In the genomic region with DNA sequence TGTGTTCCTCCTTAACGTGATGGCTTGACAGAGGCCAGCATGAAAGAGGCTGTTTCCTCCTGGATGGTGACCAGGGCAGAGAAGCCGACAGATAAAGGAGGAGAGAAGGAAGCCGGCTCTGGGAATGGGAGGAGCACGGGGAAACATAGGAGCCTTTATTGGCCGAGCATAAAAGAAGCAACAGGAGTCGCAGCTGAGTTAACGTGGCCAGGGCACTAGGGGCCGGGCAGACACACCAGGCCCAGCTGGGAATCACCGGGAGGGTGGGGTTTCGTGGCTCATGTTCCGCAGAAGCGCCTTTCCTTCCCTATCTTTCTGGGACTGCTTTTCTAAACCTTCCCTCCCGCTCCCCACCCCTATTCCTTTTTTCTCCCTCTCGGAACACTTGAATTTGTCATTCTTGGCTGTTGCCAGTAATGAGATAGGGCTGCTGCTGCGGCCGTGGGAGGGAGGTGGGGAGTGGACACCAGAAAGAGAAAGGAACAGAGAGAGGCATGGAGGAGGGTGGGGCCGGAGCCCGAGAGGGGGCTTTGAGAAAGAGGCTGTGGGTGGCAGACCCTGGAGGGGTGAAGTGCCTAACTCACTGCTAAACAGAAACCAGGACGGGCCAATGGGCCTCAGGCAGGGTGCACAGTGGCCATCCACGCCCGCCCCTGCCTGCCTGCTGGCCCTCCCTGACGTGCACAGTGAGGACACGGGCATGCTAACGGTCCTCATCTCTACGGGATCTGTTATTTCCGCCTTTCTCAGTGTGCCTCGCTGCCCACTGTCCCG, we compare ENCODE assay signal across 9 cellular contexts.
DNase-seq lines count a peak whose midpoint lies in the region; ATAC-seq and TF ChIP-seq lines count a peak whose summit lies in the region.
"Had no signal": no experiment of that assay in that cellular context is flagged by ENCODE, and none has a peak within 500 bp of the region (broad histone marks: within the 10 kb centered on the region; RNA-seq: fewer than 3 reads in every experiment).

No MANE protein-coding gene starts in this region.

- TF ChIP-seq CTCF in VCaP (conservative IDR thresholded peaks at IDR 0.05) (no peak), psoas muscle (IDR thresholded peaks at IDR 0.05) (no peak)

- H3K27me3 Mint-ChIP-seq in activated CD4-positive, alpha-beta T cell treated with anti-CD3 and anti-CD28 coated beads, Interleukin-2, amount 10 ng/mL, durations not matched to agents 24 days and 14 days: peaks cover 4% of the 10 kb centered on the region

- H3K27ac ChIP-seq in VCaP (peak overlapping the region; percentile 24; the same call in 1 of the 2 replicates), psoas muscle (no peak overlapping the region)

- H3K36me3 ChIP-seq in psoas muscle (ENCODE audit: insufficient read depth in 1 of 2, low read depth in 1 of 2): no peaks in the 10 kb centered on the region

- peaks cover under 1% of the 10 kb centered on the region for H3K4me1 ChIP-seq in psoas muscle

- no peaks in the 10 kb centered on the region for H3K4me1 Mint-ChIP-seq in activated CD4-positive, alpha-beta T cell treated with anti-CD3 and anti-CD28 coated beads, Interleukin-2, amount 10 ng/mL, durations not matched to agents 24 days and 14 days

- no peaks in the 10 kb centered on the region for H3K36me3 Mint-ChIP-seq in activated CD4-positive, alpha-beta T cell treated with anti-CD3 and anti-CD28 coated beads, Interleukin-2, amount 10 ng/mL, durations not matched to agents 24 days and 14 days (ENCODE audit: low read depth)

- WGBS in psoas muscle, 3 donors: 71 to 76% (median 75%) methylated on average over 28 of the region's 28 CpGs

- no peaks in the 10 kb centered on the region for H3K9me3 Mint-ChIP-seq in activated CD4-positive, alpha-beta T cell treated with anti-CD3 and anti-CD28 coated beads, Interleukin-2, amount 10 ng/mL, durations not matched to agents 24 days and 14 days

- DNase-seq in ELF-1 (ENCODE audit: low read depth, low spot score) (peak; percentile 79), left cardiac atrium (peak; percentile 67), psoas muscle (peak in 1 of 2 donors; percentile 37), GM19240 (ENCODE audit: insufficient read length, low spot score) (no peak)
- no peak for DNase-seq in activated CD4-positive, alpha-beta T cell treated with anti-CD3 and anti-CD28 coated beads, Interleukin-2, amount 10 ng/mL, durations not matched to agents 24 days and 14 days
- DNase-seq: activated CD4-positive, alpha-beta T cell treated with anti-CD3 and anti-CD28 coated beads for 1 hour had no signal

- intact Hi-C loops in left cardiac atrium (cut with DNase I): no loop called here
- intact Hi-C loops in psoas muscle (cut with DNase I): no loop called here
- intact Hi-C loops in activated CD4-positive, alpha-beta T cell treated with anti-CD3 and anti-CD28 coated beads, Interleukin-2, amount 10 ng/mL, durations not matched to agents 24 days and 14 days (cut with micrococcal nuclease): no loop called here

- no peaks in the 10 kb centered on the region for H3K27me3 ChIP-seq in psoas muscle (ENCODE audit: insufficient read depth in 3 of 3, low read length in 2 of 3)

- H3K27ac Mint-ChIP-seq in activated CD4-positive, alpha-beta T cell treated with anti-CD3 and anti-CD28 coated beads, Interleukin-2, amount 10 ng/mL, durations not matched to agents 24 days and 14 days: no peak overlapping the region

- H3K9me3 ChIP-seq in psoas muscle: no peaks in the 10 kb centered on the region

- ATAC-seq in left cardiac atrium: peak; percentile 74 to 89
- ATAC-seq in psoas muscle: peak in 3 of 4 donors; percentile 32 to 55 (median 43)
- no peak for ATAC-seq in GM21381 (IDR thresholded peaks at IDR 0.05; ENCODE audit: unreplicated experiment)
- no peak for ATAC-seq in GM18907 (IDR thresholded peaks at IDR 0.05; ENCODE audit: unreplicated experiment)

- H3K4me3 Mint-ChIP-seq in activated CD4-positive, alpha-beta T cell treated with anti-CD3 and anti-CD28 coated beads, Interleukin-2, amount 10 ng/mL, durations not matched to agents 24 days and 14 days: no peak overlapping the region

- H3K4me3 ChIP-seq in psoas muscle: no peak overlapping the region

Comparison
In these comparisons a context has a peak if more than half of its experiments do, and no peak if none do; other contexts are left out.
1. DNase-seq: peak in ELF-1 (single experiment) and left cardiac atrium (single experiment); none in GM19240 (single experiment) and activated CD4-positive, alpha-beta T cell treated with anti-CD3 and anti-CD28 coated beads, Interleukin-2, amount 10 ng/mL, durations not matched to agents 24 days and 14 days (single experiment).
2. ATAC-seq: peak in left cardiac atrium (2 of 2) and psoas muscle (3 of 4); none in GM21381 (single experiment) and GM18907 (single experiment).